13 cellular contexts compared by ENCODE assay signal in genomic region chr4:76562851-76563803, GRCh38.
DNase-seq lines count a peak whose midpoint lies in the region; ATAC-seq, FAIRE-seq and TF ChIP-seq lines count a peak whose summit lies in the region.
"Had no signal": no experiment of that assay in that cellular context is flagged by ENCODE, and none has a peak within 500 bp of the region (broad histone marks: within the 10 kb centered on the region; RNA-seq: fewer than 3 reads in every experiment).

No MANE protein-coding gene starts in this region.

- H2AFZ ChIP-seq in HepG2 (ENCODE audit: low read length), result no peak overlapping the region

- CTCF ChIA-PET in HepG2 (lab: Yijun Ruan, JAX; ENCODE audit: low intra/inter-chr PET ratio, low total read pairs), result no interaction called here

- H3K9me3 ChIP-seq in body of pancreas (no peaks in the 10 kb centered on the region), HepG2 (ENCODE audit: low read length) (no peaks in the 10 kb centered on the region), upper lobe of right lung (no peaks in the 10 kb centered on the region)

- no peak overlapping the region for H3K9ac ChIP-seq in HepG2 (ENCODE audit: insufficient read depth, low read depth, low read length)

- H3K79me2 ChIP-seq in HepG2 (ENCODE audit: insufficient read depth, low read length), result no peaks in the 10 kb centered on the region

- ATAC-seq in Right ventricle myocardium inferior, result peak; percentile 10
- ATAC-seq in body of pancreas, result peak; percentile 82
- peak; percentile 58 for ATAC-seq in HepG2
- peak; percentile 62 for ATAC-seq in upper lobe of right lung

- POLR2A ChIA-PET in HepG2 (lab: Yijun Ruan, JAX), result no interaction called here

- no peak overlapping the region for H3K4me2 ChIP-seq in HepG2 (ENCODE audit: low read depth, low read length)

- H3K4me1 ChIP-seq in body of pancreas (peaks cover 14% of the 10 kb centered on the region), HepG2 (ENCODE audit: insufficient read depth, low read length) (peaks cover 6% of the 10 kb centered on the region; the same call in 1 of the 2 replicates), upper lobe of right lung (no peaks in the 10 kb centered on the region)

- in situ Hi-C loops in HepG2 (cut with HindIII; ENCODE audit: extremely low pct_ligation_motif_present, low pct_unique_long_range_greater_than_20kb), result no loop called here

- WGBS in body of pancreas, 2 donors, result 60 to 68% methylated on average over 6 of the region's 6 CpGs
- 23% methylated on average over 6 of the region's 6 CpGs for WGBS in HepG2 (ENCODE audit: low lambda C conversion rate)

- H3K36me3 ChIP-seq in body of pancreas (replicated peaks in 1 of 2; ENCODE audit: insufficient read depth in 1 of 2, low read depth in 2 of 2), result no peaks in the 10 kb centered on the region
- H3K36me3 ChIP-seq in HepG2 (replicated peaks in 1 of 2; ENCODE audit: control insufficient read depth in 1 of 2, insufficient read depth in 2 of 2, low read length in 2 of 2), result no peaks in the 10 kb centered on the region
- H3K36me3 ChIP-seq in upper lobe of right lung, result no peaks in the 10 kb centered on the region
- H3K36me3 ChIP-seq: cardiac muscle cell had no signal

- no peak for TF ChIP-seq RAD21 in HepG2 (CRISPR knock-in tag; IDR thresholded peaks at IDR 0.05)

- TF ChIP-seq EP300 in HepG2 (IDR thresholded peaks at IDR 0.05; ENCODE audit: low read depth in 2 of 2, low read length in 2 of 2) (no peak), HepG2 (CRISPR knock-in tag; IDR thresholded peaks at IDR 0.05; ENCODE audit: borderline replicate concordance) (no peak)

- TF ChIP-seq CTCF in body of pancreas (IDR thresholded peaks at IDR 0.05) (no peak), HepG2 (CRISPR knock-in tag; IDR thresholded peaks at IDR 0.05) (no peak), upper lobe of right lung (IDR thresholded peaks at IDR 0.05) (no peak)

- no peaks in the 10 kb centered on the region for H3K27me3 ChIP-seq in body of pancreas
- H3K27me3 ChIP-seq in HepG2 (ENCODE audit: control insufficient read depth in 1 of 2, insufficient read depth in 2 of 2, low read length in 2 of 2), result no peaks in the 10 kb centered on the region
- no peaks in the 10 kb centered on the region for H3K27me3 ChIP-seq in upper lobe of right lung
- H3K27me3 ChIP-seq: cardiac muscle cell had no signal

- intact Hi-C loops in Right ventricle myocardium inferior (cut with DNase I), result loop anchor here (1.0 kb wide), 1 partner anchor 27 kb away; no protein-coding TSS in a partner anchor
- intact Hi-C loops in cardiac septum (cut with DNase I), result loop anchor here (5.0 kb wide), 1 partner anchor 36 kb away; no protein-coding TSS in a partner anchor
- intact Hi-C loops in body of pancreas (cut with DNase I), result no loop called here
- intact Hi-C loops in HepG2 (cut with micrococcal nuclease; ENCODE audit: unreplicated experiment), result no loop called here
- intact Hi-C loops in upper lobe of right lung (cut with DNase I), result no loop called here

- no peak for FAIRE-seq in HepG2 (lab: Jason Lieb, UNC)
- no peak for FAIRE-seq in GM12891 (lab: Jason Lieb, UNC)
- FAIRE-seq in GM12892 (lab: Jason Lieb, UNC), result no peak
- FAIRE-seq: urothelium cell line had no signal

- H3K27ac ChIP-seq in body of pancreas, result peak overlapping the region; percentile 35 to 72 (median 60)
- H3K27ac ChIP-seq in HepG2 (ENCODE audit: extremely low read length, insufficient read depth, low read length), result no peak overlapping the region
- no peak overlapping the region for H3K27ac ChIP-seq in upper lobe of right lung
- H3K27ac ChIP-seq: cardiac muscle cell had no signal

- no TSS peak for BruUV-seq in HepG2 (replicated peaks; lab: Mats Ljungman, UMichigan)

- TF ChIP-seq POLR2A in body of pancreas (IDR thresholded peaks at IDR 0.05) (no peak), HepG2 (IDR thresholded peaks at IDR 0.05; ENCODE audit: insufficient read depth in 1 of 2, low read depth in 2 of 2, low read length in 2 of 2) (no peak), GM12891 (IDR thresholded peaks at IDR 0.05; ENCODE audit: low read depth, low read length) (no peak), GM12892 (IDR thresholded peaks at IDR 0.05; ENCODE audit: low read depth, low read length) (no peak)

- H3K4me3 ChIP-seq in body of pancreas (no peak overlapping the region), HepG2 (replicated peaks in 1 of 3; ENCODE audit: insufficient read depth in 1 of 3, low read depth in 2 of 3, low read length in 3 of 3) (no peak overlapping the region), upper lobe of right lung (no peak overlapping the region)
- H3K4me3 ChIP-seq: cardiac muscle cell had no signal

- H4K20me1 ChIP-seq in HepG2 (ENCODE audit: insufficient read depth, low read length), result no peaks in the 10 kb centered on the region

- DNase-seq in Right ventricle myocardium inferior (ENCODE audit: missing footprints) (no peak), cardiac septum (ENCODE audit: low spot score) (no peak), body of pancreas (peak in 3 of 4 donors; percentile 35 to 64 (median 64)), HepG2 (ENCODE audit: low spot score) (peak; percentile 12), upper lobe of right lung (no peak), GM12891 (ENCODE audit: insufficient read length, low spot score) (no peak), HK-2 (ENCODE audit: unreplicated experiment) (no peak), GM12892 (ENCODE audit: insufficient read length) (no peak)
- DNase-seq: NCI-H2227 treated with DMSO at 0.1 percent for 48 hours; stimulated activated CD4-positive, alpha-beta T cell treated with anti-CD3 and anti-CD28 coated beads, Interleukin-2, amount 100 ng/mL, for 48 hours; T-helper 1 cell had no signal

TF ChIP-seq in HepG2, 621 proteins besides CTCF, POLR2A, EP300 and RAD21:
- TF ChIP-seq BCL6 (CRISPR knock-in tag; IDR thresholded peaks at IDR 0.05) (peak; percentile 28; the same call in 1 of the 2 replicates), MAZ (IDR thresholded peaks at IDR 0.05; ENCODE audit: borderline replicate concordance, low read depth, low read length) (no peak), MAZ (CRISPR knock-in tag; IDR thresholded peaks at IDR 0.05; ENCODE audit: low read depth) (no peak), SUZ12 (IDR thresholded peaks at IDR 0.05; ENCODE audit: low read depth, low read length) (no peak), ZNF207 (IDR thresholded peaks at IDR 0.05; ENCODE audit: borderline replicate concordance) (no peak), NR2F6 (IDR thresholded peaks at IDR 0.05) (peak; percentile 13; the same call in 1 of the 2 replicates), NR2F6 (CRISPR knock-in tag; IDR thresholded peaks at IDR 0.05) (no peak), MED13 (CRISPR knock-in tag; IDR thresholded peaks at IDR 0.05) (no peak)
TF ChIP-seq in HepG2: peak in this region for 2.

TF ChIP-seq in GM12891, 5 proteins besides CTCF, POLR2A, EP300 and RAD21:
- no peak for TF ChIP-seq PAX5 (IDR thresholded peaks at IDR 0.05; ENCODE audit: insufficient read depth, low read length, severe bottlenecking)
- no peak for TF ChIP-seq POU2F2 (IDR thresholded peaks at IDR 0.05; ENCODE audit: low read depth, low read length)

Comparison
In these comparisons a context has a peak if more than half of its experiments do, and no peak if none do; other contexts are left out.
1. ATAC-seq: peak in every context shown above with its lines; median percentile 82 in body of pancreas; 62 in upper lobe of right lung; 58 in HepG2; 10 in Right ventricle myocardium inferior.
2. DNase-seq: peak in body of pancreas (3 of 4) and HepG2 (single experiment); none in Right ventricle myocardium inferior (single experiment), cardiac septum (single experiment), upper lobe of right lung (single experiment), GM12891 (single experiment), HK-2 (single experiment) and GM12892 (single experiment).
3. H3K27ac ChIP-seq: peak in body of pancreas (4 of 4); none in HepG2 (single experiment) and upper lobe of right lung (single experiment).
4. intact Hi-C loops: an anchor here in Right ventricle myocardium inferior (1.0 kb wide) and cardiac septum (5.0 kb wide); none called in body of pancreas, HepG2 and upper lobe of right lung.